Comparison of ENCODE assay signal across 9 cellular contexts in genomic region chr13:97367427-97367826, GRCh38.
DNase-seq lines count a peak whose midpoint lies in the region; ATAC-seq and TF ChIP-seq lines count a peak whose summit lies in the region.
"Had no signal": no experiment of that assay in that cellular context is flagged by ENCODE, and none has a peak within 500 bp of the region (broad histone marks: within the 10 kb centered on the region; RNA-seq: fewer than 3 reads in every experiment).

No MANE protein-coding gene starts in this region.

- DNase-seq in AG10803 (ENCODE audit: low read depth) (peak; percentile 85), endodermal cell (peak; percentile 63), neural crest cell (ENCODE audit: low read depth, low spot score) (no peak), Peyer's patch (no peak), NOMO-1 treated with DMSO at 0.1 percent for 48 hours (lab: John Stamatoyannopoulos, UW; ENCODE audit: unreplicated experiment) (no peak)

- H3K4me3 ChIP-seq in AG10803 (ENCODE audit: low read length) (0 out of 2 replicates have a peak overlapping the region, but pooled peaks have one; percentile 18), endodermal cell (ENCODE audit: low read length) (no peak overlapping the region), Peyer's patch (no peak overlapping the region)

- H3K36me3 ChIP-seq in endodermal cell (ENCODE audit: control insufficient read depth, insufficient read depth, low read length) (no peaks in the 10 kb centered on the region), Peyer's patch (peaks cover 0 to 17% (median 0%) of the 10 kb centered on the region in 3 donors)

- ATAC-seq in HG03039 (IDR thresholded peaks at IDR 0.05; ENCODE audit: unreplicated experiment) (peak; percentile 21), HG03196 (IDR thresholded peaks at IDR 0.05; ENCODE audit: unreplicated experiment) (no peak), GM21367 (IDR thresholded peaks at IDR 0.05; ENCODE audit: unreplicated experiment) (no peak)
- ATAC-seq: activated CD4-positive, CD25-positive, alpha-beta regulatory T cell treated with anti-CD3 and anti-CD28 coated beads, Interleukin-2, amount 50 U/mL, for 24 hours had no signal

- H3K36me3 Mint-ChIP-seq in endodermal cell (ENCODE audit: low read depth) (no peaks in the 10 kb centered on the region), neural crest cell (ENCODE audit: low read depth) (peaks cover 10% of the 10 kb centered on the region)

- TF ChIP-seq CTCF in AG10803 (conservative IDR thresholded peaks at IDR 0.05; ENCODE audit: low read length) (no peak), endodermal cell (conservative IDR thresholded peaks at IDR 0.05) (no peak), neural crest cell (conservative IDR thresholded peaks at IDR 0.05) (no peak), Peyer's patch (IDR thresholded peaks at IDR 0.05) (no peak)

- H3K9me3 Mint-ChIP-seq in endodermal cell = no peaks in the 10 kb centered on the region
- no peaks in the 10 kb centered on the region for H3K9me3 Mint-ChIP-seq in neural crest cell

- H3K27ac Mint-ChIP-seq in endodermal cell (no peak overlapping the region), neural crest cell (ENCODE audit: unreplicated experiment) (peak overlapping the region; percentile 15)

- H3K4me1 Mint-ChIP-seq in endodermal cell = peaks cover 17% of the 10 kb centered on the region
- peaks cover 12% of the 10 kb centered on the region for H3K4me1 Mint-ChIP-seq in neural crest cell

- WGBS in endodermal cell (ENCODE audit: insufficient coverage in 1 of 2, insufficient read length in 1 of 2), 2 experiments = 60 to 67% methylated on average over 1 to 6 of the region's 8 CpGs

- H3K27ac ChIP-seq in endodermal cell (ENCODE audit: low read depth, low read length) (peak overlapping the region; percentile 44), Peyer's patch (peak overlapping the region in 1 of 4 donors; percentile 25)

- H3K4me3 Mint-ChIP-seq in endodermal cell (no peak overlapping the region), neural crest cell (peak overlapping the region; percentile 9)

- H3K27me3 ChIP-seq in endodermal cell (ENCODE audit: control insufficient read depth, insufficient read depth, low read length, poor library complexity, severe bottlenecking) (no peaks in the 10 kb centered on the region), Peyer's patch (no peaks in the 10 kb centered on the region)

- H3K9ac ChIP-seq in endodermal cell (ENCODE audit: extremely low read depth, low read length, poor library complexity, severe bottlenecking) = no peak overlapping the region

- no peak for TF ChIP-seq POLR2A in Peyer's patch (IDR thresholded peaks at IDR 0.05)

- H3K4me1 ChIP-seq in endodermal cell (ENCODE audit: control insufficient read depth, insufficient read depth, low read length) = no peaks in the 10 kb centered on the region
- peaks cover 0 to 6% (median 0%) of the 10 kb centered on the region in 4 donors for H3K4me1 ChIP-seq in Peyer's patch

- no peaks in the 10 kb centered on the region for H3K27me3 Mint-ChIP-seq in endodermal cell (ENCODE audit: insufficient read depth)
- no peaks in the 10 kb centered on the region for H3K27me3 Mint-ChIP-seq in neural crest cell (ENCODE audit: low read depth)

- H3K9me3 ChIP-seq in endodermal cell (ENCODE audit: control insufficient read depth, low read length) = no peaks in the 10 kb centered on the region
- H3K9me3 ChIP-seq in Peyer's patch = no peaks in the 10 kb centered on the region

Comparison
In these comparisons a context has a peak if more than half of its experiments do, and no peak if none do; other contexts are left out.
1. DNase-seq: peak in AG10803 (single experiment) and endodermal cell (single experiment); none in neural crest cell (single experiment), Peyer's patch (0 of 3) and NOMO-1 treated with DMSO at 0.1 percent for 48 hours (single experiment).